Comparison of ENCODE assay signal across 27 cellular contexts in genomic region chr10:13681963-13682362, GRCh38.
"Had no signal": no experiment of that assay in that cellular context is flagged by ENCODE, and none has a peak within 500 bp of the region (broad histone marks: within the 10 kb centered on the region; RNA-seq: fewer than 3 reads in every experiment).

No MANE protein-coding gene starts in this region.

- ATAC-seq: activated CD4-positive, CD25-positive, alpha-beta regulatory T cell treated with anti-CD3 and anti-CD28 coated beads, Interleukin-2, amount 50 U/mL, for 24 hours; activated naive CD8-positive, alpha-beta T cell treated with anti-CD3 and anti-CD28 coated beads, Interleukin-2, amount 50 U/mL, for 24 hours; lower lobe of right lung; natural killer cell treated with Interleukin-12 subunit alpha and Interleukin-12 subunit beta and Interleukin-15 and Interleukin-18, amount 100 ng/mL, for 72 hours; right cardiac atrium had no signal

- H3K9ac ChIP-seq: parathyroid adenoma had no signal

- H3K9me3 ChIP-seq: breast epithelium, esophagus squamous epithelium, lower lobe of right lung, tibial nerve had no signal

- H3K4me1 ChIP-seq: parathyroid adenoma had no signal

- H3K4me3 ChIP-seq: breast epithelium, esophagus squamous epithelium, hepatocyte, lower lobe of right lung, tibial nerve had no signal

- H2AFZ ChIP-seq: hepatocyte, parathyroid adenoma had no signal

- H3K27me3 ChIP-seq: breast epithelium, esophagus squamous epithelium, hepatocyte, tibial nerve had no signal

- H3K36me3 ChIP-seq: breast epithelium had no signal

- H3K27ac ChIP-seq: breast epithelium, epithelial cell of prostate, hepatocyte, lower lobe of right lung, parathyroid adenoma, tibial nerve had no signal

- DNase-seq: activated CD4-positive, alpha-beta memory T cell treated with anti-CD3 and anti-CD28 coated beads for 36 hours; activated CD4-positive, alpha-beta T cell treated with anti-CD3 and anti-CD28 coated beads, Interleukin-2, amount 10 ng/mL, durations not matched to agents 24 days and 14 days; activated CD8-positive, alpha-beta memory T cell treated with anti-CD3 and anti-CD28 coated beads, Interleukin-2, amount 50 U/mL, for 4 hours; activated gamma-delta T cell treated with Interleukin-2 at 50 U/mL for 16 hours; activated naive CD4-positive, alpha-beta T cell treated with anti-CD3 and anti-CD28 coated beads, Interleukin-2, amount 50 U/mL, for 16 hours; activated naive CD8-positive, alpha-beta T cell treated with anti-CD3 and anti-CD28 coated beads, Interleukin-2, amount 50 U/mL, for 24 hours; activated T-cell treated with anti-CD3 and anti-CD28 coated beads, Interleukin-2, amount 50 U/mL, for 1 hour; amygdala; central memory CD4-positive, alpha-beta T cell; dermis blood vessel endothelial cell; effector CD4-positive, alpha-beta T cell; esophagus squamous epithelium; glutamatergic neuron; immature natural killer cell; lower lobe of right lung; mesendoderm; occipital lobe; right cardiac atrium; stimulated activated CD4-positive, alpha-beta T cell treated with anti-CD3 and anti-CD28 coated beads, Interleukin-2, amount 100 ng/mL, for 48 hours; stimulated activated naive CD4-positive, alpha-beta T cell treated with Interleukin-2 at 50 U/mL for 16 hours had no signal

- H3K4me2 ChIP-seq: hepatocyte had no signal
